10 cellular contexts compared by ENCODE assay signal in the genomic region with DNA sequence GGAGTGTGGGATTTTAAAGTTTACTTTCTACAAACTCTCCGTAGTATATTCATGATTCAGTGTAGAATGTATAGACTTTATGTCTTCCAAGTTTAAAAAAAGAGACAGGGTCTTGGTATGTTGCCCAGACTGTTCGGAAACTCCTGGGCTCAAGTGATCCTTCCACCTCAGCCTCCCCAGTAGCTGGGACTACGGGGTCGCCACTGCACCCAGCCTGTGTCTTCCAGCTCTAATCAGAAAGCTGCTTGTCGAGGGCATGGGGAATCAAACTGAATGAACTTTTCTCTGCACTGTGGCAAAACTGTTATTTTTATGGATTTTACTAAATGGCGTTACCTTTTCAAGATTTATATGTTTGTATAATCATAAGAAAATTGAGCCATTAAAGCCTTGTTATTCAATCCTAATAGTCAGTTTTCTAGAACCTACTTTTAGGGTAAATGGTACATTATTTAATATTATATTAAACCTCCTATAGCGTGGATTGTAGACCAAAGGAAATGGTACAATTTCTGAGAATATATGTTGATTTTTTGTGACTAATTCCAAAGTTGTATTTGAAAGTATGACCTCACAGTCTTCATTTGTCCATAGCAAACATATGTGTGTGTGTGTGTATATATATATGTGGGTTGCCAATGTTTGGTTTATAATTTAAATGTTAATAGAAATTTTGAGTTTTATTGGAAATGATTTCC. TPM values are rescaled to one million over a fixed set of nuclear protein-coding genes. Genes with fewer than 3 reads are reported as not detected.
DNase-seq lines count a peak whose midpoint lies in the region; ATAC-seq, FAIRE-seq and TF ChIP-seq lines count a peak whose summit lies in the region.
"Had no signal": no experiment of that assay in that cellular context is flagged by ENCODE, and none has a peak within 500 bp of the region (broad histone marks: within the 10 kb centered on the region; RNA-seq: fewer than 3 reads in every experiment).

No MANE protein-coding gene starts in this region.

- no peak for ATAC-seq in activated B cell treated with CpG ODN at 0.5 μM for 24 hours (ENCODE audit: low read depth)
- ATAC-seq in stimulated activated memory B cell treated with anti-CD40 and anti-IgM and Interleukin-4, amounts not matched to agents 10 μg/mL and 1 μg/mL and 100 μg/mL, for 72 hours, result no peak
- ATAC-seq in HG03175 (IDR thresholded peaks at IDR 0.05; ENCODE audit: unreplicated experiment), result no peak

- DNase-seq in NCI-H2227 (lab: John Stamatoyannopoulos, UW; ENCODE audit: unreplicated experiment), result peak; percentile 5
- no peak for DNase-seq in NCI-H2227 treated with DMSO at 0.1 percent for 48 hours (lab: John Stamatoyannopoulos, UW)
- DNase-seq in activated B cell treated with CpG ODN at 0.5 μM for 24 hours, result no peak
- DNase-seq in frontal cortex (ENCODE audit: low spot score in 2 of 2), result no peak
- no peak for DNase-seq in activated CD4-positive, CD25-positive, alpha-beta regulatory T cell (lab: John Stamatoyannopoulos, UW)
- DNase-seq: NCI-H187 had no signal

- H3K4me3 Mint-ChIP-seq in activated B cell treated with CpG ODN at 0.5 μM for 24 hours, result peak overlapping the region; percentile 91
- peak overlapping the region; percentile 88 for H3K4me3 Mint-ChIP-seq in stimulated activated memory B cell treated with anti-CD40 and anti-IgM and Interleukin-4, amounts not matched to agents 10 μg/mL and 1 μg/mL and 100 μg/mL, for 72 hours

- H3K27ac Mint-ChIP-seq in activated B cell treated with CpG ODN at 0.5 μM for 24 hours, result peak overlapping the region; percentile 83
- H3K27ac Mint-ChIP-seq in stimulated activated memory B cell treated with anti-CD40 and anti-IgM and Interleukin-4, amounts not matched to agents 10 μg/mL and 1 μg/mL and 100 μg/mL, for 72 hours, result peak overlapping the region; percentile 96

- H3K4me1 Mint-ChIP-seq in activated B cell treated with CpG ODN at 0.5 μM for 24 hours, result peaks cover 37% of the 10 kb centered on the region
- peaks cover 38% of the 10 kb centered on the region for H3K4me1 Mint-ChIP-seq in stimulated activated memory B cell treated with anti-CD40 and anti-IgM and Interleukin-4, amounts not matched to agents 10 μg/mL and 1 μg/mL and 100 μg/mL, for 72 hours

- FAIRE-seq in frontal cortex (lab: Jason Lieb, UNC), result no peak

- H3K36me3 Mint-ChIP-seq in activated B cell treated with CpG ODN at 0.5 μM for 24 hours (ENCODE audit: low read depth), result peaks cover 13% of the 10 kb centered on the region
- H3K36me3 Mint-ChIP-seq in stimulated activated memory B cell treated with anti-CD40 and anti-IgM and Interleukin-4, amounts not matched to agents 10 μg/mL and 1 μg/mL and 100 μg/mL, for 72 hours, result peaks cover 7% of the 10 kb centered on the region

- intact Hi-C loops in activated B cell treated with CpG ODN at 0.5 μM for 24 hours (cut with micrococcal nuclease), result loop anchor here (1.0 to 5.0 kb wide), 10 partner anchors 10 to 450 kb away; partner anchors contain the start of genes GRPEL1, KIAA0232, MAN2B2 and MRFAP1

- H3K9me3 Mint-ChIP-seq in activated B cell treated with CpG ODN at 0.5 μM for 24 hours, result no peaks in the 10 kb centered on the region
- no peaks in the 10 kb centered on the region for H3K9me3 Mint-ChIP-seq in stimulated activated memory B cell treated with anti-CD40 and anti-IgM and Interleukin-4, amounts not matched to agents 10 μg/mL and 1 μg/mL and 100 μg/mL, for 72 hours

- peaks cover 3% of the 10 kb centered on the region for H3K27me3 Mint-ChIP-seq in activated B cell treated with CpG ODN at 0.5 μM for 24 hours
- no peaks in the 10 kb centered on the region for H3K27me3 Mint-ChIP-seq in stimulated activated memory B cell treated with anti-CD40 and anti-IgM and Interleukin-4, amounts not matched to agents 10 μg/mL and 1 μg/mL and 100 μg/mL, for 72 hours

- peak overlapping the region; percentile 78 for H3K4me3 ChIP-seq in iPS-11a (ENCODE audit: low read depth, low read length)

- CTCF ChIA-PET in activated B cell treated with CpG ODN at 0.5 μM for 24 hours (lab: Charles Lee), result interaction anchor here (6.6 to 7.2 kb wide), 2 partner anchors 157 to 353 kb away, joined by 77 to 117 read pairs; partner anchors contain the start of gene GRPEL1

- POLR2A ChIA-PET in activated B cell treated with CpG ODN at 0.5 μM for 24 hours (lab: Charles Lee), result interaction anchor here (0.6 to 3.8 kb wide), 13 partner anchors 8 to 351 kb away, joined by 3 to 52 read pairs (median 6); partner anchors contain the start of genes GRPEL1, MAN2B2, MRFAP1 and TADA2B

- no peak for TF ChIP-seq CTCF in activated B cell treated with CpG ODN at 0.5 μM for 24 hours (IDR thresholded peaks at IDR 0.05)

RNA-seq across cellular contexts. Expression of gene BLOC1S4, which starts 1.1 kb away (rescaled TPM):
- 19.8 and 20.3 TPM in 2 replicates for total RNA-seq in activated B cell treated with CpG ODN at 0.5 μM for 24 hours
- 10.2 TPM for total RNA-seq in frontal cortex

RNA-seq across cellular contexts. Expression of gene MRFAP1L1, which starts 7.4 kb away (rescaled TPM):
- 39.1 and 39.5 TPM in 2 replicates for total RNA-seq in activated B cell treated with CpG ODN at 0.5 μM for 24 hours
- total RNA-seq in frontal cortex, result 100 TPM

RNA-seq across cellular contexts. Expression of gene S100P, which starts 23.4 kb away (rescaled TPM):
- not detected in 2 replicates for total RNA-seq in activated B cell treated with CpG ODN at 0.5 μM for 24 hours
- 0.41 TPM for total RNA-seq in frontal cortex
- total RNA-seq: renal cortical epithelial cell had no signal
